7 cellular contexts compared by ENCODE assay signal in genomic region chr10:105885495-105885894, GRCh38.
"Had no signal": no experiment of that assay in that cellular context is flagged by ENCODE, and none has a peak within 500 bp of the region (broad histone marks: within the 10 kb centered on the region; RNA-seq: fewer than 3 reads in every experiment).

No MANE protein-coding gene starts in this region.

- DNase-seq: IMR-90, KBM-7, KG1 had no signal

- FAIRE-seq: HepG2, HTR-8/SVneo, K562 had no signal

- H3K4me3 ChIP-seq: K562 had no signal

- ATAC-seq: HepG2, K562 had no signal

- H3K27ac ChIP-seq: HL-60 had no signal
